10 cellular contexts compared by ENCODE assay signal in the genomic region with DNA sequence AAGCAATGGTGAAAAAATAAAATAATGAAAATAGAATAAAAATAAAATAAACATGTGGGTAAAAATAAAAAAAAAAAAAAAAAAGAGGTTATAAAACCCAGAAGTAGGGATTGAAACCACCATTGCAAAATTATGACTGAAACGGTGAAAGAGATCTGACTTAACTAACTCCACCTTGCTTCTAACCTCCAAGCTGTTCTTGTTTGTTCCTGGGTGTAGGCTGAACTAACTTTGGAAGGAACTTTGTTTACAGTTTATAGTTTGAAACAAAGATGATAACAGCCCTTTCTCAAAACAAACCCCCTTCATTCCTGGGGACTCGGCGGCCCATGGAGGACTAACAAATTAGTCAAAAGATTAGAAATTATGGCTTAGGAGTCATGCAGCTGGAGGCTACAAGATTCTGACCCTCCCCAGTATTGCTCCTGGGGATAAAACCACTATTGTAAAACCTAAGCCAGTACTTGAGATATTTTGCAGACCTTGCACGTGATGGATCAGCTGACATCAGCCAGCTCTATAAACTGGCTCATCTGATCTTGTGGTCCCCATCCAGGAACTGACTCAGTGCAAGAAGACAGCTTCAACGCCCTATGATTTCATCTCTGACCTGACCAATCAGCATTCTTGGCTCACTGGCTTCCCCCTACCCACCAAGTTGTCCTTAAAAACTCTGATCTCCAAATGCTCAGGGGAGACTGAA. TPM values are rescaled to one million over a fixed set of nuclear protein-coding genes. Genes with fewer than 3 reads are reported as not detected.
DNase-seq lines count a peak whose midpoint lies in the region; ATAC-seq and TF ChIP-seq lines count a peak whose summit lies in the region.
"Had no signal": no experiment of that assay in that cellular context is flagged by ENCODE, and none has a peak within 500 bp of the region (broad histone marks: within the 10 kb centered on the region; RNA-seq: fewer than 3 reads in every experiment).

No MANE protein-coding gene starts in this region.

- ATAC-seq in natural killer cell treated with Interleukin-12 subunit alpha and Interleukin-12 subunit beta and Interleukin-15 and Interleukin-18, amount 100 ng/mL, for 72 hours: peak; percentile 32 to 56
- no peak for ATAC-seq in HG03095 (IDR thresholded peaks at IDR 0.05; ENCODE audit: unreplicated experiment)

- no peaks in the 10 kb centered on the region for H3K9me3 ChIP-seq in colonic mucosa

- peaks cover 24 to 25% of the 10 kb centered on the region in 2 donors for H3K4me1 Mint-ChIP-seq in natural killer cell treated with Interleukin-12 subunit alpha and Interleukin-12 subunit beta and Interleukin-15 and Interleukin-18, amount 100 ng/mL, for 72 hours (ENCODE audit: low read depth in 2 of 2)

- TF ChIP-seq CTCF in colonic mucosa (IDR thresholded peaks at IDR 0.05): no peak

- H3K27ac Mint-ChIP-seq in natural killer cell treated with Interleukin-12 subunit alpha and Interleukin-12 subunit beta and Interleukin-15 and Interleukin-18, amount 100 ng/mL, for 72 hours: peak overlapping the region; percentile 62 to 78

- H3K9me3 Mint-ChIP-seq in natural killer cell treated with Interleukin-12 subunit alpha and Interleukin-12 subunit beta and Interleukin-15 and Interleukin-18, amount 100 ng/mL, for 72 hours: peaks cover 3% of the 10 kb centered on the region

- no peaks in the 10 kb centered on the region for H3K27me3 Mint-ChIP-seq in natural killer cell treated with Interleukin-12 subunit alpha and Interleukin-12 subunit beta and Interleukin-15 and Interleukin-18, amount 100 ng/mL, for 72 hours

- H3K36me3 Mint-ChIP-seq in natural killer cell treated with Interleukin-12 subunit alpha and Interleukin-12 subunit beta and Interleukin-15 and Interleukin-18, amount 100 ng/mL, for 72 hours: peaks cover 24% of the 10 kb centered on the region

- H3K4me3 ChIP-seq in colonic mucosa: no peak overlapping the region

- no peaks in the 10 kb centered on the region for H3K4me1 ChIP-seq in colonic mucosa

- intact Hi-C loops in colonic mucosa (cut with DNase I): no loop called here

- H3K4me3 Mint-ChIP-seq in natural killer cell treated with Interleukin-12 subunit alpha and Interleukin-12 subunit beta and Interleukin-15 and Interleukin-18, amount 100 ng/mL, for 72 hours: peak overlapping the region; percentile 7

- DNase-seq in ELF-1 (ENCODE audit: low read depth, low spot score) (peak; percentile 22), OCI-M1 (lab: John Stamatoyannopoulos, UW) (peak; percentile 90), colonic mucosa (peak; percentile 20), AG08395 (ENCODE audit: low spot score) (no peak), NCI-H446 (lab: John Stamatoyannopoulos, UW) (no peak)
- DNase-seq in natural killer cell treated with Interleukin-12 subunit alpha and Interleukin-12 subunit beta and Interleukin-15 and Interleukin-18, amount 100 ng/mL, for 72 hours (ENCODE audit: low spot score): no peak
- DNase-seq: GOT3; mesendoderm; NK-92 treated with Interleukin-12 subunit alpha and Interleukin-12 subunit beta, amount 100 ng/mL, for 24 hours had no signal

- no peak overlapping the region for H3K9ac ChIP-seq in colonic mucosa (ENCODE audit: low read depth in 2 of 2, low read length in 2 of 2)

- H3K27ac ChIP-seq in colonic mucosa: no peak overlapping the region

- H3K36me3 ChIP-seq in colonic mucosa: no peaks in the 10 kb centered on the region

- no peaks in the 10 kb centered on the region for H3K27me3 ChIP-seq in colonic mucosa

RNA-seq across cellular contexts. Expression of gene DDX60L, which starts 30.4 kb away (rescaled TPM):
- total RNA-seq in colonic mucosa: 10 to 100 TPM; 14.5 to 26.8 TPM
- 10 to 100 TPM; 15.7 to 17.6 TPM for total RNA-seq in natural killer cell treated with Interleukin-12 subunit alpha and Interleukin-12 subunit beta and Interleukin-15 and Interleukin-18, amount 100 ng/mL, for 72 hours

RNA-seq across cellular contexts. Expression of gene PALLD, which starts 47.0 kb away (rescaled TPM):
- total RNA-seq in colonic mucosa: 100 to 1,000 TPM in 1 of 2 donors, 10 to 100 TPM in 1; 72.1 to 195 TPM
- total RNA-seq in natural killer cell treated with Interleukin-12 subunit alpha and Interleukin-12 subunit beta and Interleukin-15 and Interleukin-18, amount 100 ng/mL, for 72 hours: 10 to 100 TPM in 1 of 2 donors, under 1 TPM in 1; 0.52 to 11.0 TPM

Comparison
In these comparisons a context has a peak if more than half of its experiments do, and no peak if none do; other contexts are left out.
1. DNase-seq: peak in ELF-1 (single experiment), OCI-M1 (single experiment) and colonic mucosa (single experiment); none in natural killer cell treated with Interleukin-12 subunit alpha and Interleukin-12 subunit beta and Interleukin-15 and Interleukin-18, amount 100 ng/mL, for 72 hours (single experiment), AG08395 (single experiment) and NCI-H446 (0 of 2).
2. RNA of gene PALLD, which starts 47.0 kb away (total RNA-seq): 72.1 to 195 TPM in colonic mucosa; 0.52 to 11.0 TPM in natural killer cell treated with Interleukin-12 subunit alpha and Interleukin-12 subunit beta and Interleukin-15 and Interleukin-18, amount 100 ng/mL, for 72 hours; every median in the first group is over 4 times any median in the second.